8 cellular contexts compared by ENCODE assay signal in the genomic region with DNA sequence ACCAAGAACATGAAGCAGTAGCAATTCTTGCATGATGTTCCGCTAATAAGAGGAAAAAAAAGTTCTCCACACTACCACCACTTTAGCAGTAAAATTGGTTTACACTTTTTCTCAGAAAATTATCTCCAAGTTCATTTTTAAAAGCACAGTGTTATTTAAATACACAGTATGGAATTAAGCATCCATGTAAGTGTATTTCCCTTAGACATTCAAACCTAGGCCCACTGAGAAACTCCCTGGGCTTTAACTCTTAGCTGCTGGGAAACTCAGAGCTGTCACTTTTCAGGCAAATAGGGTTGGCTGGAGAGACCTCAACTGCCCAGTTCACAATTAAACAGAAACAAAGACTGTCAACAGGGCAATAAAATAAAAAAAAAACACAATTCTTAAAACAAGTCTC. TPM values are rescaled to one million over a fixed set of nuclear protein-coding genes. Genes with fewer than 3 reads are reported as not detected.
A peak's percentile ranks its signal among the peaks of the same experiment; 100 is the strongest.
DNase-seq lines count a peak whose midpoint lies in the region; ATAC-seq, FAIRE-seq and TF ChIP-seq lines count a peak whose summit lies in the region.

No MANE protein-coding gene starts in this region.

- H3K36me3 ChIP-seq in A673 (ENCODE audit: insufficient read depth, low read length, poor library complexity, severe bottlenecking): no peaks in the 10 kb centered on the region
- H3K36me3 ChIP-seq in HUES48 (ENCODE audit: control insufficient read depth, insufficient read depth, low read length): no peaks in the 10 kb centered on the region
- H3K36me3 ChIP-seq in colonic mucosa: no peaks in the 10 kb centered on the region

- no peak for ATAC-seq in natural killer cell

- H3K4me1 Mint-ChIP-seq in natural killer cell: peaks cover 34 to 40% of the 10 kb centered on the region in 2 donors

- peak overlapping the region; percentile 60 for H3K27ac ChIP-seq in A673 (ENCODE audit: low read depth, low read length, poor library complexity, severe bottlenecking)
- H3K27ac ChIP-seq in HUES48 (ENCODE audit: low read depth, low read length): no peak overlapping the region
- peak overlapping the region; percentile 86 for H3K27ac ChIP-seq in colonic mucosa

- H3K27me3 Mint-ChIP-seq in natural killer cell (ENCODE audit: low read depth in 2 of 2): peaks cover 6 to 14% of the 10 kb centered on the region in 2 donors

- BruUV-seq in A673 (replicated peaks; lab: Mats Ljungman, UMichigan): TSS peak; percentile 24

- H3K4me1 ChIP-seq in A673 (ENCODE audit: insufficient read depth, low read length, poor library complexity, severe bottlenecking) (peaks cover 56% of the 10 kb centered on the region), HUES48 (ENCODE audit: control insufficient read depth, insufficient read depth, low read length) (peaks cover 60% of the 10 kb centered on the region), colonic mucosa (peaks cover 3% of the 10 kb centered on the region)

- DNase-seq in A673 (ENCODE audit: low spot score): no peak
- no peak for DNase-seq in colonic mucosa
- DNase-seq in natural killer cell: no peak
- no peak for DNase-seq in NCI-H1105 (lab: John Stamatoyannopoulos, UW)
- DNase-seq in hypothalamus (lab: John Stamatoyannopoulos, UW): no peak
- no peak for DNase-seq in frontal cortex (ENCODE audit: low spot score in 2 of 2)
- no peak for DNase-seq in DMS 273 (lab: John Stamatoyannopoulos, UW; ENCODE audit: unreplicated experiment)

- H3K9me3 ChIP-seq in A673 (ENCODE audit: low read depth, low read length, poor library complexity, severe bottlenecking) (no peaks in the 10 kb centered on the region), HUES48 (ENCODE audit: control insufficient read depth, insufficient read depth, low read length) (no peaks in the 10 kb centered on the region), colonic mucosa (no peaks in the 10 kb centered on the region)

- H3K9ac ChIP-seq in HUES48 (ENCODE audit: low read depth, low read length) (no peak overlapping the region), colonic mucosa (ENCODE audit: low read depth in 2 of 2, low read length in 2 of 2) (peak overlapping the region in 1 of 2 donors; percentile 97)

- intact Hi-C loops in A673 (cut with micrococcal nuclease; ENCODE audit: unreplicated experiment): loop anchor here (10.0 kb wide), 1 partner anchor 134 kb away; no protein-coding TSS in a partner anchor
- intact Hi-C loops in colonic mucosa (cut with DNase I): no loop called here
- intact Hi-C loops in natural killer cell (cut with micrococcal nuclease): no loop called here

- TF ChIP-seq CTCF in A673 (conservative IDR thresholded peaks at IDR 0.05; ENCODE audit: low read depth, low read length) (no peak), colonic mucosa (IDR thresholded peaks at IDR 0.05) (no peak), natural killer cell (IDR thresholded peaks at IDR 0.05) (no peak)

- CTCF ChIA-PET in A673 (lab: Charles Lee): no interaction called here

- POLR2A ChIA-PET in A673 (lab: Charles Lee; ENCODE audit: low non-redundant PET): no interaction called here

- FAIRE-seq in frontal cortex (lab: Jason Lieb, UNC): no peak

- H3K4me3 ChIP-seq in A673 (ENCODE audit: low read depth, low read length, poor library complexity, severe bottlenecking) (peak overlapping the region; percentile 89), HUES48 (ENCODE audit: low read depth, low read length) (peak overlapping the region; percentile 94; the same call in 1 of the 2 replicates), colonic mucosa (peak overlapping the region; percentile 19)

- H3K4me3 Mint-ChIP-seq in natural killer cell: peak overlapping the region; percentile 91

- peak overlapping the region; percentile 90 to 92 for H3K27ac Mint-ChIP-seq in natural killer cell

- no peaks in the 10 kb centered on the region for H3K27me3 ChIP-seq in A673 (replicated peaks; ENCODE audit: insufficient read depth, low read depth, low read length, poor library complexity)
- no peaks in the 10 kb centered on the region for H3K27me3 ChIP-seq in HUES48 (ENCODE audit: control insufficient read depth, insufficient read depth, low read length)
- H3K27me3 ChIP-seq in colonic mucosa: no peaks in the 10 kb centered on the region

- H3K9me3 Mint-ChIP-seq in natural killer cell: no peaks in the 10 kb centered on the region

- H3K36me3 Mint-ChIP-seq in natural killer cell: no peaks in the 10 kb centered on the region

RNA-seq across cellular contexts. Expression of gene GNAQ, which starts 2.7 kb away (rescaled TPM):
- total RNA-seq in A673 (2021) (68.6 and 69.9 TPM in 2 replicates), colonic mucosa (100 to 1,000 TPM in 1 of 2 donors, 10 to 100 TPM in 1; 75.6 to 105 TPM), natural killer cell (10 to 100 TPM; 17.8 to 51.6 (median 24.5) TPM), frontal cortex (172 TPM)

Comparison
In these comparisons a context has a peak if more than half of its experiments do, and no peak if none do; other contexts are left out.
1. H3K4me3 ChIP-seq: peak in every context shown above with its lines; median percentile 94 in HUES48; 89 in A673; 19 in colonic mucosa.